In the genomic region with DNA sequence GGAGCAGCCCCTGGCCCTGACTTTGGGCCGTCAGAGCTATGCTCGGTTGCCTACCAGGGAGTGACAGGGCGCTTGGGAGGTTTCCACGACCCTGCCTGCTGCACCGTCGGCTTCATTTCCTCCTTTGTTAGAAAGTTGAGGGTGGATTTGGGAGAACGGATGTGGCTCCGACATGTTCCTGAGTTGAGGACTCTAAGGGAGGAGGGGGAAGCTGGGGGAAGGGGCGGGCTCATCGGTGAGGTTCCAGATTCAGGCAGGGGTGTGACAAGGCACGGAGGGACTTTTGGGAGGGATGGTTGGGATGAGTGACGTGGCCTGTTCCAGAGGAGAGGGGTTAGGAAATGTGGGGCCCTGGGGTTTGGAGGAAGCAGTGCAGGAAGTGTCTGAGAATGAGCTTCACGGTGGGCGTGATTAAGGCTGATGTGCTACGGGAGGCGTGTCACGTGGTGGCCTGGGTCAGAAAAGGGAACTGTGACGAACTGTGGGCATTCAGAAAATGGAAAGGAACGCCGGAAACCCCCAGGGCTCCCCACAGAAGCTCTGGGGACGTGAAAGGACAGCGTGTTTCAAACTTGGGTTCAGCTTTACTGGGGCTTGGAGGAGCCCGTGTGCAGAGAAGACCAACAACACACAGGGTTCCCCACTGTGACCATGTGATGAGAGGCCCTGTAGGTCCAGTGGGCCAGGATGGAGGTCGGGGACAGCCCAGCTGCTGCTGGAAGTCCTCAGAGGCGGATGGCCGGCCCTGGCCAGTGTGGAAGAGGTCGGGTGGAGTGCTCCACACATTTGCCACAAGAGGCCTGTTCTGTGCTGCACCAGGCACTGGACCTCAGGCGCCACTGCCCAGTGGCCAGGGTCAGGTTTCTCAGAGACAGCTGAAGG, we compare ENCODE assay signal across 8 cellular contexts. TPM values are rescaled to one million over a fixed set of nuclear protein-coding genes. Genes with fewer than 3 reads are reported as not detected.
DNase-seq lines count a peak whose midpoint lies in the region; ATAC-seq, FAIRE-seq and TF ChIP-seq lines count a peak whose summit lies in the region.

No MANE protein-coding gene starts in this region.

- in situ Hi-C loops in HepG2 (cut with HindIII; ENCODE audit: extremely low pct_ligation_motif_present, low pct_unique_long_range_greater_than_20kb), result no loop called here
- in situ Hi-C loops in transverse colon (cut with MboI; ENCODE audit: low pct_ligation_motif_present in 1 of 4, low pct_unique_long_range_greater_than_20kb in 1 of 4, low sequenced_read_pairs in 3 of 4), result no loop called here

- no peaks in the 10 kb centered on the region for H4K20me1 ChIP-seq in HepG2 (ENCODE audit: insufficient read depth, low read length)

- no peak overlapping the region for H4K8ac ChIP-seq in trophoblast cell (ENCODE audit: low read depth, low read length)

- BruUV-seq in HepG2 (replicated peaks; lab: Mats Ljungman, UMichigan), result no TSS peak

- no peak overlapping the region for H3K23ac ChIP-seq in trophoblast cell (ENCODE audit: low read length)

- H3K9me3 Mint-ChIP-seq in endothelial cell (ENCODE audit: unreplicated experiment), result no peaks in the 10 kb centered on the region

- ATAC-seq in HepG2 (no peak), HG03571 (IDR thresholded peaks at IDR 0.05; ENCODE audit: unreplicated experiment) (peak; percentile 44)

- H3K27me3 ChIP-seq in liver (ENCODE audit: control insufficient read depth in 4 of 4, insufficient read depth in 4 of 4, low read length in 3 of 4), result no peaks in the 10 kb centered on the region
- peaks cover 0 to 15% of the 10 kb centered on the region in 2 experiments; a peak in 1 of 5 replicates for H3K27me3 ChIP-seq in HepG2 (ENCODE audit: control insufficient read depth in 1 of 2, insufficient read depth in 2 of 2, low read length in 2 of 2)
- H3K27me3 ChIP-seq in trophoblast cell (ENCODE audit: insufficient read depth, low read length), result peaks cover 3% of the 10 kb centered on the region
- H3K27me3 ChIP-seq in transverse colon, result peaks cover 10% of the 10 kb centered on the region

- H3K4me3 Mint-ChIP-seq in endothelial cell (ENCODE audit: unreplicated experiment), result peak overlapping the region; percentile 78

- H3K36me3 ChIP-seq in liver (ENCODE audit: control insufficient read depth in 4 of 4, insufficient read depth in 3 of 4, low read depth in 1 of 4, low read length in 3 of 4) (no peaks in the 10 kb centered on the region), HepG2 (replicated peaks in 1 of 2; ENCODE audit: control insufficient read depth in 1 of 2, insufficient read depth in 2 of 2, low read length in 2 of 2) (no peaks in the 10 kb centered on the region), trophoblast cell (ENCODE audit: control insufficient read depth in 1 of 2, insufficient read depth in 2 of 2, low read length in 2 of 2) (no peaks in the 10 kb centered on the region), transverse colon (no peaks in the 10 kb centered on the region)

- no peak overlapping the region for H4K91ac ChIP-seq in trophoblast cell (ENCODE audit: low read depth, low read length)

- POLR2A ChIA-PET in HepG2 (lab: Yijun Ruan, JAX), result no interaction called here

- H3K4me1 ChIP-seq in liver (ENCODE audit: control insufficient read depth in 4 of 4, insufficient read depth in 4 of 4, low read length in 3 of 4) (peaks cover 7 to 17% (median 11%) of the 10 kb centered on the region in 4 donors), HepG2 (ENCODE audit: insufficient read depth, low read length) (peaks cover 13% of the 10 kb centered on the region), trophoblast cell (ENCODE audit: control insufficient read depth in 1 of 2, insufficient read depth in 2 of 2, low read length in 2 of 2) (peaks cover 4 to 5% of the 10 kb centered on the region in 2 experiments), transverse colon (peaks cover 3 to 17% (median 10%) of the 10 kb centered on the region in 4 donors)

- CTCF ChIA-PET in HepG2 (lab: Yijun Ruan, JAX; ENCODE audit: low intra/inter-chr PET ratio, low total read pairs), result no interaction called here

- no peak overlapping the region for H2BK120ac ChIP-seq in trophoblast cell (ENCODE audit: insufficient read depth, low read length, poor library complexity)

- H2AK5ac ChIP-seq in trophoblast cell (ENCODE audit: low read length), result no peak overlapping the region

- TF ChIP-seq POLR2A in HepG2 (IDR thresholded peaks at IDR 0.05; ENCODE audit: insufficient read depth in 1 of 2, low read depth in 2 of 2, low read length in 2 of 2) (no peak), transverse colon (IDR thresholded peaks at IDR 0.05) (peak; percentile 44)

- TF ChIP-seq CTCF in liver (IDR thresholded peaks at IDR 0.05; ENCODE audit: low read depth, low read length, missing input control), result no peak
- no peak for TF ChIP-seq CTCF in HepG2 (CRISPR knock-in tag; IDR thresholded peaks at IDR 0.05)
- no peak for TF ChIP-seq CTCF in endothelial cell (IDR thresholded peaks at IDR 0.05; ENCODE audit: unreplicated experiment)
- no peak for TF ChIP-seq CTCF in transverse colon (IDR thresholded peaks at IDR 0.05)

- DNase-seq in HepG2 (ENCODE audit: low spot score) (no peak), endothelial cell (ENCODE audit: low spot score) (peak; percentile 54), trophoblast cell (peak; percentile 52 to 53), transverse colon (peak; percentile 87), NCI-H1930 (lab: John Stamatoyannopoulos, UW) (no peak)
- peak; percentile 78 for DNase-seq in activated CD4-positive, alpha-beta T cell treated with anti-CD3 and anti-CD28 coated beads for 48 hours

- TF ChIP-seq RAD21 in liver (IDR thresholded peaks at IDR 0.05) (no peak), HepG2 (CRISPR knock-in tag; IDR thresholded peaks at IDR 0.05) (no peak)

- H2AFZ ChIP-seq in HepG2 (ENCODE audit: low read length), result no peak overlapping the region
- H2AFZ ChIP-seq in trophoblast cell (ENCODE audit: insufficient read depth, low read length, poor library complexity), result no peak overlapping the region

- H3K27ac Mint-ChIP-seq in endothelial cell (ENCODE audit: unreplicated experiment), result peak overlapping the region; percentile 100

- peak overlapping the region; percentile 89 to 91 for H3K27ac ChIP-seq in liver (ENCODE audit: low read depth in 1 of 2, low read length in 2 of 2)
- H3K27ac ChIP-seq in HepG2 (ENCODE audit: extremely low read length, insufficient read depth, low read length), result no peak overlapping the region
- no peak overlapping the region for H3K27ac ChIP-seq in trophoblast cell (ENCODE audit: low read depth, low read length)
- H3K27ac ChIP-seq in transverse colon, result peak overlapping the region; percentile 82 to 87 (median 86)

- H3K9ac ChIP-seq in liver (ENCODE audit: low read depth in 1 of 2, low read length in 2 of 2) (peak overlapping the region in 1 of 2 donors; percentile 20), HepG2 (ENCODE audit: insufficient read depth, low read depth, low read length) (no peak overlapping the region), trophoblast cell (ENCODE audit: low read length) (no peak overlapping the region)

- TF ChIP-seq EP300 in HepG2 (IDR thresholded peaks at IDR 0.05; ENCODE audit: low read depth in 2 of 2, low read length in 2 of 2) (no peak), HepG2 (CRISPR knock-in tag; IDR thresholded peaks at IDR 0.05; ENCODE audit: borderline replicate concordance) (no peak), transverse colon (IDR thresholded peaks at IDR 0.05; ENCODE audit: low read depth) (no peak)

- H2BK5ac ChIP-seq in trophoblast cell (ENCODE audit: low read depth, low read length, poor library complexity), result no peak overlapping the region

- H3K79me1 ChIP-seq in trophoblast cell (ENCODE audit: low read length), result no peaks in the 10 kb centered on the region

- H3K4ac ChIP-seq in trophoblast cell (ENCODE audit: low read depth, low read length), result no peak overlapping the region

- peaks cover 14% of the 10 kb centered on the region for H3K36me3 Mint-ChIP-seq in endothelial cell (ENCODE audit: low read depth, unreplicated experiment)

- H3K4me3 ChIP-seq in liver (ENCODE audit: low read depth in 1 of 3, low read length in 3 of 3) (no peak overlapping the region), HepG2 (replicated peaks in 1 of 3; ENCODE audit: insufficient read depth in 1 of 3, low read depth in 2 of 3, low read length in 3 of 3) (no peak overlapping the region), trophoblast cell (ENCODE audit: low read depth, low read length) (no peak overlapping the region), transverse colon (peak overlapping the region in 2 of 4 donors; percentile 9 to 19)

- H3K79me2 ChIP-seq in HepG2 (ENCODE audit: insufficient read depth, low read length), result no peaks in the 10 kb centered on the region
- no peaks in the 10 kb centered on the region for H3K79me2 ChIP-seq in trophoblast cell (ENCODE audit: control insufficient read depth, insufficient read depth, low read length, poor library complexity)

- H3K9me3 ChIP-seq in liver (ENCODE audit: control insufficient read depth in 4 of 4, low read length in 3 of 4) (no peaks in the 10 kb centered on the region), HepG2 (ENCODE audit: low read length) (no peaks in the 10 kb centered on the region), trophoblast cell (ENCODE audit: insufficient read depth, low read depth, low read length) (peaks cover 2% of the 10 kb centered on the region), transverse colon (no peaks in the 10 kb centered on the region)

- intact Hi-C loops in HepG2 (cut with micrococcal nuclease; ENCODE audit: unreplicated experiment), result no loop called here
- intact Hi-C loops in transverse colon (cut with DNase I; ENCODE audit: low total_unique reads), result no loop called here

- no peak overlapping the region for H3K4me2 ChIP-seq in HepG2 (ENCODE audit: low read depth, low read length)
- H3K4me2 ChIP-seq in trophoblast cell (ENCODE audit: low read length), result no peak overlapping the region

- no peak overlapping the region for H3K18ac ChIP-seq in trophoblast cell (ENCODE audit: low read length)

- H3K14ac ChIP-seq in trophoblast cell (ENCODE audit: low read length), result no peak overlapping the region

- H2BK12ac ChIP-seq in trophoblast cell (ENCODE audit: low read length), result no peak overlapping the region

- peaks cover 59% of the 10 kb centered on the region for H3K4me1 Mint-ChIP-seq in endothelial cell (ENCODE audit: unreplicated experiment)

- no peak overlapping the region for H4K12ac ChIP-seq in trophoblast cell (ENCODE audit: low read depth, low read length)

- FAIRE-seq in HepG2 (lab: Jason Lieb, UNC), result no peak

- WGBS in liver, result 68% methylated on average over 28 of the region's 28 CpGs
- WGBS in HepG2 (ENCODE audit: low lambda C conversion rate), result 40% methylated on average over 21 of the region's 28 CpGs
- no CpG with 5 or more reads among the region's 28 CpGs for WGBS in trophoblast cell (ENCODE audit: extremely low coverage, insufficient coverage, insufficient read length)
- 20 to 56% methylated on average over 4 to 27 of the region's 28 CpGs for WGBS in transverse colon (ENCODE audit: low coverage in 1 of 2), 2 donors

- H3K27me3 Mint-ChIP-seq in endothelial cell (ENCODE audit: unreplicated experiment), result peaks cover 6% of the 10 kb centered on the region

RNA-seq across cellular contexts. Expression of gene PARVB, which starts 2.8 kb away (rescaled TPM):
- total RNA-seq in liver (10 to 100 TPM; 14.0 to 55.5 TPM), HepG2 (2016; rRNA removed; fragmentation: Illumina TruSeq; extraction: Trizol) (0.15 TPM in 1 of 2 replicates, not detected in the other), endothelial cell (ENCODE audit: unreplicated experiment) (105 TPM), transverse colon (100 to 1,000 TPM in 1 of 4 donors, 10 to 100 TPM in 1, 1 to 10 TPM in 2; 6.6 to 144 (median 30.1) TPM)
- polyA plus RNA-seq in liver (10 to 100 TPM in 1 of 2 donors, 1 to 10 TPM in 1; 3.2 to 21.5 TPM), HepG2 (2011; rRNA removed) (0.11 and 0.18 TPM in 2 replicates)
- not detected in 2 replicates for total RNA-seq in HepG2 (2016; cell fraction: cytosol; rRNA removed; fragmentation: Illumina TruSeq; extraction: Trizol; ENCODE audit: low read depth)
- 0.06 TPM in 1 of 2 replicates, not detected in the other for total RNA-seq in HepG2 (2016; cell fraction: insoluble cytoplasmic fraction; rRNA removed; fragmentation: Illumina TruSeq; extraction: Trizol)
- total RNA-seq in HepG2 (2016; cell fraction: membrane; rRNA removed; fragmentation: Illumina TruSeq; extraction: Trizol), result not detected in 2 replicates
- total RNA-seq in HepG2 (2016; cell fraction: nucleus; rRNA removed; fragmentation: Illumina TruSeq; extraction: Trizol), result not detected in 2 replicates
- 0.15 and 0.19 TPM in 2 replicates for polyA plus RNA-seq in HepG2 (2011; cell fraction: cytosol; rRNA removed)
- 0.16 and 0.33 TPM in 2 replicates for polyA plus RNA-seq in HepG2 (2011; cell fraction: nucleus; rRNA removed)
- not detected in 2 replicates for polyA plus RNA-seq in HepG2 (2012)
- 0.07 and 0.15 TPM in 2 replicates for polyA plus RNA-seq in HepG2 (2016; cell fraction: cytosol; fragmentation: Illumina TruSeq; extraction: Trizol; ENCODE audit: low read depth)
- polyA plus RNA-seq in HepG2 (2016; cell fraction: insoluble cytoplasmic fraction; fragmentation: Illumina TruSeq; extraction: Trizol; ENCODE audit: low read depth), result not detected in 2 replicates
- polyA plus RNA-seq in HepG2 (2016; cell fraction: membrane; fragmentation: Illumina TruSeq; extraction: Trizol; ENCODE audit: low read depth), result 0.15 TPM in 1 of 2 replicates, not detected in the other
- 0.29 and 0.56 TPM in 2 replicates for polyA plus RNA-seq in HepG2 (2016; cell fraction: nucleus; fragmentation: Illumina TruSeq; extraction: Trizol; ENCODE audit: insufficient read depth, low read depth)
- polyA minus RNA-seq in HepG2 (2011; rRNA and poly(A)+ RNA removed; ENCODE audit: low replicate concordance), result 1.1 and 29.8 TPM in 2 replicates
- 0.88 TPM in 1 of 2 replicates, not detected in the other for polyA minus RNA-seq in HepG2 (2011; cell fraction: cytosol; rRNA and poly(A)+ RNA removed)
- 1.0 TPM in 1 of 2 replicates, not detected in the other for polyA minus RNA-seq in HepG2 (2011; cell fraction: nucleus; rRNA and poly(A)+ RNA removed)
- polyA plus RNA-seq in trophoblast cell (2013), result 0.94 and 1.00 TPM in 2 replicates

Comparison
In these comparisons a context has a peak if more than half of its experiments do, and no peak if none do; other contexts are left out.
1. H3K27ac ChIP-seq: peak in liver (2 of 2) and transverse colon (4 of 4); none in HepG2 (single experiment) and trophoblast cell (single experiment).
2. RNA of gene PARVB, which starts 2.8 kb away (total RNA-seq): 105 TPM in endothelial cell (single experiment), 14.0 to 55.5 TPM in liver and 6.6 to 144 TPM in transverse colon; 0.06 to 0.15 TPM in HepG2; every median in the first group is over 4 times any median in the second.
3. DNase-seq: peak in activated CD4-positive, alpha-beta T cell treated with anti-CD3 and anti-CD28 coated beads for 48 hours (single experiment), endothelial cell (single experiment), trophoblast cell (2 of 2) and transverse colon (single experiment); none in HepG2 (single experiment) and NCI-H1930 (0 of 2).